9 cellular contexts compared by ENCODE assay signal in genomic region chr3:114680299-114680698, GRCh38.
"Had no signal": no experiment of that assay in that cellular context is flagged by ENCODE, and none has a peak within 500 bp of the region (broad histone marks: within the 10 kb centered on the region; RNA-seq: fewer than 3 reads in every experiment).

No MANE protein-coding gene starts in this region.

- H3K36me3 ChIP-seq: HAP-1 had no signal

- H3K4me3 ChIP-seq: GM23248, HAP-1, K562 had no signal

- H3K9ac ChIP-seq: GM23248 had no signal

- DNase-seq: GM23248, GOT3, H7, HFFc6, IMR-90 had no signal

- H3K27ac Mint-ChIP-seq: HFFc6 had no signal

- H3K27ac ChIP-seq: GM23248, HL-60 had no signal

- ATAC-seq: HCT116, K562 had no signal

- H3K9me3 ChIP-seq: HAP-1 had no signal

- H3K4me3 Mint-ChIP-seq: HFFc6 had no signal

- H3K9me3 Mint-ChIP-seq: HFFc6 had no signal
